In genomic region chr3:134250717-134251220, GRCh38 we compare ENCODE assay signal across 8 cellular contexts. TPM values are rescaled to one million over a fixed set of nuclear protein-coding genes. Genes with fewer than 3 reads are reported as not detected.
DNase-seq lines count a peak whose midpoint lies in the region; ATAC-seq and TF ChIP-seq lines count a peak whose summit lies in the region.

RYK (minus strand) TSS chr3:134250859; CDS start chr3:134250654, 205 bp downstream.

- no peaks in the 10 kb centered on the region for H3K27me3 ChIP-seq in kidney epithelial cell (ENCODE audit: control insufficient read depth, insufficient read depth, low read length)

- peak; percentile 74 for TF ChIP-seq POLR2A in GM18951 (IDR thresholded peaks at IDR 0.05; ENCODE audit: extremely low read depth, insufficient read depth, insufficient read length)

- H3K4me3 ChIP-seq in kidney epithelial cell (ENCODE audit: low read depth, low read length): peak within 1 kb of the TSS; percentile 81

- H3K36me3 ChIP-seq in kidney epithelial cell (ENCODE audit: control insufficient read depth, insufficient read depth, low read length): no peaks in the 10 kb centered on the region

- in situ Hi-C loops in GM18951 (cut with MboI; ENCODE audit: low sequenced_read_pairs, unreplicated experiment): no loop called here

- peak; percentile 81 for ATAC-seq in HG03159 (IDR thresholded peaks at IDR 0.05; ENCODE audit: unreplicated experiment)

- TF ChIP-seq CTCF in kidney epithelial cell (IDR thresholded peaks at IDR 0.05; ENCODE audit: insufficient read depth, low read length, poor library complexity, severe bottlenecking): no peak

- DNase-seq in AG08396 (ENCODE audit: low spot score): peak; percentile 92
- peak; percentile 73 for DNase-seq in NCI-H2227 treated with DMSO at 0.1 percent for 48 hours (lab: John Stamatoyannopoulos, UW)
- peak; percentile 83 for DNase-seq in activated CD4-positive, CD25-positive, alpha-beta regulatory T cell treated with anti-CD3 and anti-CD28 coated beads, Interleukin-2, amount 50 U/mL, for 72 hours
- peak; percentile 89 for DNase-seq in cerebellum (ENCODE audit: low spot score)
- no peak for DNase-seq in kidney epithelial cell (ENCODE audit: low read depth)
- peak; percentile 79 for DNase-seq in stimulated activated CD4-positive, alpha-beta T cell treated with anti-CD3 and anti-CD28 coated beads, Interleukin-15, amount 100 ng/mL, for 24 hours

RNA-seq across cellular contexts. Expression of gene RYK, which starts in this region (rescaled TPM):
- total RNA-seq in cerebellum (107 TPM), kidney epithelial cell (57.2 and 57.6 TPM in 2 replicates)
